ENCODE assay signal across 1 cellular context in genomic region chr2:39663187-39663930, GRCh38.
TF ChIP-seq lines count a peak whose summit lies in the region.

No MANE protein-coding gene starts in this region.

TF ChIP-seq in HCT116, 20 proteins besides CTCF, POLR2A, EP300 and RAD21:
- TF ChIP-seq ATF3 (IDR thresholded peaks at IDR 0.05) (no peak), MAX (IDR thresholded peaks at IDR 0.05) (no peak), FOSL1 (IDR thresholded peaks at IDR 0.05; ENCODE audit: low read depth) (no peak), POLR2AphosphoS5 (IDR thresholded peaks at IDR 0.05; ENCODE audit: low read depth, low read length) (no peak), EZH2 (IDR thresholded peaks at IDR 0.05) (no peak), SIN3A (IDR thresholded peaks at IDR 0.05; ENCODE audit: low read depth) (no peak), ELF1 (IDR thresholded peaks at IDR 0.05; ENCODE audit: borderline replicate concordance, low read depth) (no peak), TCF7L2 (IDR thresholded peaks at IDR 0.05; ENCODE audit: borderline replicate concordance, extremely low read depth, insufficient read depth, insufficient read length) (no peak), ZBTB33 (IDR thresholded peaks at IDR 0.05; ENCODE audit: extremely low read depth, insufficient replicate concordance, low read length) (no peak), CEBPB (IDR thresholded peaks at IDR 0.05; ENCODE audit: low read depth) (no peak), EGR1 (IDR thresholded peaks at IDR 0.05; ENCODE audit: low read depth) (no peak), ZNF274 (IDR thresholded peaks at IDR 0.05; ENCODE audit: low read depth, low read length) (no peak), REST (IDR thresholded peaks at IDR 0.05; ENCODE audit: low read depth) (no peak), CBX3 (IDR thresholded peaks at IDR 0.05; ENCODE audit: low read depth) (no peak), YY1 (IDR thresholded peaks at IDR 0.05; ENCODE audit: extremely low read depth, insufficient replicate concordance, low read depth, low read length) (no peak)
